19 cellular contexts compared by ENCODE assay signal in the genomic region with DNA sequence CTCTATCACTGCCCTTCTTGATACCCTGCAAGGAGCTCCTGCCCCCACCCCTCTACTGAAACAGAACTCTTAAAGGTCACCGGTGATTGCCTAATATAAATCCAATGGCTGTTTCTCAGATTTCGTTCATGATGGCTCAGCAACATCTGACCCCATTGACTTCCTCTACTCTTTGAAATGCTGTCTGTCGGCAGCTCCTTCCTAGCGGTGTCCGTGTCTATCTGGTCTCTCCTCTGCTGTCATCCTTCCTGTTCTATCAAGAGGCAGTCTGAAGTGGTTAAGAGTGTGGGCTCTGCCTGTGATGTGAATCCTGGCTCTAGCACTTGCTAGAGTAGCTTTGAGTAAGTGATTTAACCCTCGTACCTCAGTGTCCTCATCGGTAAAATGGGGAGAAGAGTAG. TPM values are rescaled to one million over a fixed set of nuclear protein-coding genes. Genes with fewer than 3 reads are reported as not detected.
DNase-seq lines count a peak whose midpoint lies in the region; ATAC-seq and TF ChIP-seq lines count a peak whose summit lies in the region.
"Had no signal": no experiment of that assay in that cellular context is flagged by ENCODE, and none has a peak within 500 bp of the region (broad histone marks: within the 10 kb centered on the region; RNA-seq: fewer than 3 reads in every experiment).

No MANE protein-coding gene starts in this region.

- no peaks in the 10 kb centered on the region for H3K36me3 Mint-ChIP-seq in effector memory CD8-positive, alpha-beta T cell (ENCODE audit: insufficient read depth)
- H3K36me3 Mint-ChIP-seq: memory B cell had no signal

- no peak for TF ChIP-seq EP300 in suprapubic skin (IDR thresholded peaks at IDR 0.05)

- H3K9me3 ChIP-seq in suprapubic skin (no peaks in the 10 kb centered on the region), breast epithelium (no peaks in the 10 kb centered on the region)
- H3K9me3 ChIP-seq: Caco-2, SJSA1, tibial nerve had no signal

- TF ChIP-seq CTCF in omental fat pad (IDR thresholded peaks at IDR 0.05): no peak
- TF ChIP-seq CTCF in suprapubic skin (IDR thresholded peaks at IDR 0.05): no peak
- no peak for TF ChIP-seq CTCF in breast epithelium (IDR thresholded peaks at IDR 0.05)

- DNase-seq in NCI-H510A treated with DMSO at 0.1 percent for 48 hours (lab: John Stamatoyannopoulos, UW) (peak; percentile 23), NCI-H510A (lab: John Stamatoyannopoulos, UW) (no peak), ELF-1 (ENCODE audit: low read depth, low spot score) (peak; percentile 4), SK-MEL-5 (ENCODE audit: low read depth, low spot score) (peak; percentile 38), omental fat pad (ENCODE audit: low spot score) (no peak), suprapubic skin (ENCODE audit: low spot score in 2 of 2) (no peak), breast epithelium (ENCODE audit: low spot score in 2 of 2) (no peak)
- no peak for DNase-seq in effector memory CD8-positive, alpha-beta T cell
- DNase-seq: 8988T; Caco-2; dermis blood vessel endothelial cell; HFFc6; NCI-H1436 treated with DMSO at 0.1 percent for 48 hours; NCI-H526 treated with DMSO at 0.1 percent for 48 hours; stimulated activated CD4-positive, alpha-beta T cell treated with anti-CD3 and anti-CD28 coated beads, Interleukin-12 subunit alpha, Interleukin-12 subunit beta, amount 100 ng/mL, for 4 hours had no signal

- H3K4me1 Mint-ChIP-seq in effector memory CD8-positive, alpha-beta T cell (ENCODE audit: low read depth in 2 of 2): peaks cover 9 to 11% of the 10 kb centered on the region in 2 donors

- no peak overlapping the region for H3K4me3 ChIP-seq in suprapubic skin
- H3K4me3 ChIP-seq in breast epithelium: no peak overlapping the region
- H3K4me3 ChIP-seq: SJSA1, tibial nerve had no signal

- peaks cover 2% of the 10 kb centered on the region for H3K27me3 ChIP-seq in suprapubic skin
- H3K27me3 ChIP-seq in breast epithelium: no peaks in the 10 kb centered on the region

- H3K27me3 Mint-ChIP-seq in effector memory CD8-positive, alpha-beta T cell: peaks cover 41 to 71% of the 10 kb centered on the region in 2 donors

- H3K27ac ChIP-seq in suprapubic skin: no peak overlapping the region
- H3K27ac ChIP-seq in breast epithelium: no peak overlapping the region
- H3K27ac ChIP-seq: SJSA1, tibial nerve had no signal

- WGBS in suprapubic skin: 64% methylated on average over 7 of the region's 7 CpGs

- in situ Hi-C loops in SK-MEL-5 (cut with HindIII; ENCODE audit: low pct_unique_long_range_greater_than_20kb, low sequenced_read_pairs): no loop called here

- H3K4me1 ChIP-seq in suprapubic skin (peaks cover 4% of the 10 kb centered on the region), breast epithelium (no peaks in the 10 kb centered on the region)

- H3K9me3 Mint-ChIP-seq in effector memory CD8-positive, alpha-beta T cell: no peaks in the 10 kb centered on the region
- H3K9me3 Mint-ChIP-seq: HFFc6, memory B cell had no signal

- no peak for TF ChIP-seq POLR2A in suprapubic skin (IDR thresholded peaks at IDR 0.05)
- TF ChIP-seq POLR2A in breast epithelium (IDR thresholded peaks at IDR 0.05): no peak

- intact Hi-C loops in breast epithelium (cut with DNase I; ENCODE audit: low total_unique reads): no loop called here

- H3K4me3 Mint-ChIP-seq in effector memory CD8-positive, alpha-beta T cell: no peak overlapping the region
- H3K4me3 Mint-ChIP-seq: HFFc6, memory B cell had no signal

- H3K36me3 ChIP-seq in suprapubic skin (no peaks in the 10 kb centered on the region), breast epithelium (no peaks in the 10 kb centered on the region)
- H3K36me3 ChIP-seq: SJSA1, tibial nerve had no signal

- ATAC-seq in effector memory CD8-positive, alpha-beta T cell (replicated peaks): peak; percentile 86
- no peak for ATAC-seq in omental fat pad (ENCODE audit: low FRiP score)

- H3K27ac Mint-ChIP-seq in effector memory CD8-positive, alpha-beta T cell: peak overlapping the region in 1 of 2 donors; percentile 16
- H3K27ac Mint-ChIP-seq: HFFc6, memory B cell had no signal

RNA-seq across cellular contexts. Expression of gene TMEM266, which starts 5.5 kb away (rescaled TPM):
- total RNA-seq in SK-MEL-5 (2014; rRNA removed; shearing (Covaris generic)): 1.9 and 2.0 TPM in 2 replicates
- polyA plus RNA-seq in SK-MEL-5 (2015; cell fraction: cytosol; rRNA removed): 1.2 and 1.9 TPM in 2 replicates
- polyA plus RNA-seq in SK-MEL-5 (2015; cell fraction: nucleus; rRNA removed): 2.6 and 5.0 TPM in 2 replicates
- under 1 TPM in 3 of 4 donors, not detected in 1; 0.19 to 0.72 (median 0.38) TPM for total RNA-seq in omental fat pad
- total RNA-seq in suprapubic skin: 1 to 10 TPM; 1.4 to 3.1 (median 2.3) TPM
- under 1 TPM in 2 of 3 donors, not detected in 1; 0.29 to 0.32 TPM for total RNA-seq in breast epithelium
- total RNA-seq: dermis blood vessel endothelial cell, osteoblast had no signal

RNA-seq across cellular contexts. Expression of gene NRG4, which starts 53.0 kb away (rescaled TPM):
- total RNA-seq in SK-MEL-5 (2014; rRNA removed; shearing (Covaris generic)): 2.8 and 6.3 TPM in 2 replicates
- 3.4 and 5.7 TPM in 2 replicates for polyA plus RNA-seq in SK-MEL-5 (2015; cell fraction: cytosol; rRNA removed)
- polyA plus RNA-seq in SK-MEL-5 (2015; cell fraction: nucleus; rRNA removed): 3.2 and 4.1 TPM in 2 replicates
- 1 to 10 TPM in 3 of 4 donors, not detected in 1; 1.1 to 7.5 (median 2.9) TPM for total RNA-seq in omental fat pad
- 1 to 10 TPM in 3 of 4 donors, under 1 TPM in 1; 0.17 to 4.6 (median 2.9) TPM for total RNA-seq in suprapubic skin
- under 1 TPM in 1 of 3 donors, not detected in 2; 0.15 TPM for total RNA-seq in breast epithelium
- total RNA-seq: dermis blood vessel endothelial cell, HFFc6, osteoblast, SJSA1 had no signal

Comparison
In these comparisons a context has a peak if more than half of its experiments do, and no peak if none do; other contexts are left out.
1. DNase-seq: peak in NCI-H510A treated with DMSO at 0.1 percent for 48 hours (single experiment), ELF-1 (single experiment) and SK-MEL-5 (single experiment); none in NCI-H510A (single experiment), effector memory CD8-positive, alpha-beta T cell (0 of 3), omental fat pad (single experiment), suprapubic skin (0 of 2) and breast epithelium (0 of 2).